ENCODE assay signal across 1 cellular context in genomic region chr4:39987505-39987904, GRCh38.
A peak's percentile ranks its signal among the peaks of the same experiment; 100 is the strongest.
TF ChIP-seq lines count a peak whose summit lies in the region.

No MANE protein-coding gene starts in this region.

TF ChIP-seq in GM12878, 131 proteins besides CTCF, POLR2A, EP300 and RAD21:
- TF ChIP-seq IKZF1 (conservative IDR thresholded peaks at IDR 0.05) (peak; percentile 61), ATF7 (IDR thresholded peaks at IDR 0.05; ENCODE audit: low read depth) (no peak), MTA2 (IDR thresholded peaks at IDR 0.05; ENCODE audit: low read depth) (0 out of 2 replicates have a peak, but pooled peaks have one; percentile 31), BHLHE40 (IDR thresholded peaks at IDR 0.05; ENCODE audit: borderline replicate concordance in 1 of 2, low read depth in 2 of 2, low read length in 1 of 2) (peak in 1 of 2 experiments; percentile 43; a peak in 2 of 4 replicates), IKZF2 (IDR thresholded peaks at IDR 0.05) (peak; percentile 38 to 57; a peak in 3 of 4 replicates), CBX5 (IDR thresholded peaks at IDR 0.05; ENCODE audit: low read depth) (no peak), NFXL1 (IDR thresholded peaks at IDR 0.05; ENCODE audit: borderline replicate concordance) (no peak), SREBF2 (IDR thresholded peaks at IDR 0.05; ENCODE audit: low read length) (no peak), CREM (IDR thresholded peaks at IDR 0.05; ENCODE audit: low read depth) (no peak), NKRF (conservative IDR thresholded peaks at IDR 0.05) (no peak)
